ENCODE assay signal across 28 cellular contexts in genomic region chr11:11760838-11761237, GRCh38.
"Had no signal": no experiment of that assay in that cellular context is flagged by ENCODE, and none has a peak within 500 bp of the region (broad histone marks: within the 10 kb centered on the region; RNA-seq: fewer than 3 reads in every experiment).

No MANE protein-coding gene starts in this region.

- H3K4me2 ChIP-seq: hepatocyte had no signal

- H3K36me3 ChIP-seq: adrenal gland, cardiac muscle cell, colonic mucosa, gastrocnemius medialis, heart left ventricle had no signal

- H2AFZ ChIP-seq: hepatocyte had no signal

- DNase-seq: activated CD4-positive, alpha-beta T cell treated with anti-CD3 and anti-CD28 coated beads for 1 hour; activated CD4-positive, alpha-beta T cell treated with anti-CD3 and anti-CD28 coated beads for 4 hours; activated CD4-positive, alpha-beta T cell treated with anti-CD3 and anti-CD28 coated beads, Interleukin-2, amount 10 ng/mL, durations not matched to agents 7 days and 5 days; activated CD4-positive, alpha-beta T cell treated with anti-CD3 and anti-CD28 coated beads, Interleukin-2, amount 50 U/mL, for 48 hours; activated CD8-positive, alpha-beta memory T cell treated with anti-CD3 and anti-CD28 coated beads for 24 hours; activated CD8-positive, alpha-beta T cell treated with anti-CD3 and anti-CD28 coated beads for 36 hours; activated effector memory CD4-positive, alpha-beta T cell treated with anti-CD3 and anti-CD28 coated beads, Interleukin-2, amount 50 U/mL, for 16 hours; activated naive CD4-positive, alpha-beta T cell treated with anti-CD3 and anti-CD28 coated beads for 36 hours; activated naive CD8-positive, alpha-beta T cell treated with anti-CD3 and anti-CD28 coated beads for 36 hours; activated naive CD8-positive, alpha-beta T cell treated with anti-CD3 and anti-CD28 coated beads, Interleukin-2, amount 50 U/mL, for 24 hours; activated T-cell treated with anti-CD3 and anti-CD28 coated beads, Interleukin-2, amount 50 U/mL, for 4 hours; adrenal gland; amygdala; aorta; body of pancreas; central memory CD4-positive, alpha-beta T cell; cerebellar nuclear complex; colonic mucosa; effector CD8-positive, alpha-beta T cell; foreskin fibroblast; gastrocnemius medialis; glutamatergic neuron; heart left ventricle; T-helper 2 cell had no signal

- H3K79me2 ChIP-seq: hepatocyte had no signal

- ATAC-seq: activated CD8-positive, alpha-beta T cell treated with anti-CD3 and anti-CD28 coated beads for 36 hours; activated naive CD8-positive, alpha-beta T cell treated with anti-CD3 and anti-CD28 coated beads, Interleukin-2, amount 50 U/mL, for 24 hours; activated T-cell treated with anti-CD3 and anti-CD28 coated beads, Interleukin-2, amount 50 U/mL, for 4 hours; body of pancreas; gastrocnemius medialis; heart left ventricle; WTC11 had no signal

- H3K27me3 ChIP-seq: body of pancreas, colonic mucosa had no signal

- H3K27ac ChIP-seq: adrenal gland, body of pancreas, cardiac muscle cell, colonic mucosa, epithelial cell of prostate, gastrocnemius medialis, heart left ventricle, hepatocyte had no signal

- H3K4me3 ChIP-seq: adrenal gland, body of pancreas, cardiac muscle cell, colonic mucosa, gastrocnemius medialis, heart left ventricle, hepatocyte had no signal

- H3K4me1 ChIP-seq: adrenal gland, body of pancreas, colonic mucosa, gastrocnemius medialis, heart left ventricle had no signal

- H3K9me3 ChIP-seq: adrenal gland, body of pancreas, colonic mucosa, gastrocnemius medialis, heart left ventricle had no signal
